27 cellular contexts compared by ENCODE assay signal in genomic region chr19:29866011-29866410, GRCh38.
"Had no signal": no experiment of that assay in that cellular context is flagged by ENCODE, and none has a peak within 500 bp of the region (broad histone marks: within the 10 kb centered on the region; RNA-seq: fewer than 3 reads in every experiment).

No MANE protein-coding gene starts in this region.

- H3K4me3 ChIP-seq: adrenal gland had no signal

- DNase-seq: activated B cell treated with CpG ODN at 0.5 μM for 24 hours; activated CD4-positive, alpha-beta memory T cell treated with anti-CD3 and anti-CD28 coated beads, Interleukin-2, amount 10 ng/mL, durations not matched to agents 7 days and 5 days; activated CD4-positive, alpha-beta T cell treated with anti-CD3 and anti-CD28 coated beads for 4 hours; activated CD4-positive, CD25-positive, alpha-beta regulatory T cell treated with anti-CD3 and anti-CD28 coated beads, Interleukin-2, amount 50 U/mL, for 72 hours; activated gamma-delta T cell treated with Interleukin-2 at 50 U/mL for 16 hours; activated naive CD4-positive, alpha-beta T cell treated with anti-CD3 and anti-CD28 coated beads for 36 hours; activated T-cell treated with anti-CD3 and anti-CD28 coated beads, Interleukin-2, amount 50 U/mL, for 1 hour; activated T-cell treated with anti-CD3 and anti-CD28 coated beads, Interleukin-2, amount 50 U/mL, for 72 hours; central memory CD4-positive, alpha-beta T cell; Kasumi-1; KBM-7; MM.1S; MV-4-11; NCI-H1092; NCI-H1436 treated with DMSO at 0.1 percent for 48 hours; NCI-H1694 treated with DMSO at 0.1 percent for 48 hours; NCI-H2029; NCI-H345; NCI-H510A; NCI-H526; NCI-H748 treated with DMSO at 0.1 percent for 48 hours; NK-92 treated with Interleukin-12 subunit alpha and Interleukin-12 subunit beta, amount 100 ng/mL, for 24 hours; PC-3; SIG-M5; T-cell; T-helper 17 cell had no signal

- H3K27me3 ChIP-seq: adrenal gland had no signal

- H3K36me3 ChIP-seq: adrenal gland had no signal
